10 cellular contexts compared by ENCODE assay signal in the genomic region with DNA sequence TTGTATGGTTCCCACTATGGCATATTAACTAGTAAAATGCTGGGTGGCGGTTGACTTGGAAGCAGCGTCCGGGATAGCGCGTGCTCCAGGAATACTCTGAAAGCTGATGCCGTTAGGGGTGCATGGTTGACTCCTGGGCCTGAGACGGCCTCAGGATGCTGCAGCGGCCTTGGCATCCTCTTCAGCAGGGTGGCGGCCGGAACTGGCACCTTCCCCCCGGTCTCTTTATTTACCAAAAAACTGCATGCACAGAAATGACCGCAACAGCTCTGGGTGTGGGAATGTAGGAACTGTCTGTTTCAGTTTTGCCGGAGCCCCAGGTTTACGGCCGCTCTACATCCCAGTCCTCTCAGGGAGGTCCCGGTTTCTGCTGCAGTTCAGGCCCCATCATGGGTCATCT. TPM values are rescaled to one million over a fixed set of nuclear protein-coding genes. Genes with fewer than 3 reads are reported as not detected.
DNase-seq lines count a peak whose midpoint lies in the region; ATAC-seq and TF ChIP-seq lines count a peak whose summit lies in the region.
"Had no signal": no experiment of that assay in that cellular context is flagged by ENCODE, and none has a peak within 500 bp of the region (broad histone marks: within the 10 kb centered on the region; RNA-seq: fewer than 3 reads in every experiment).

No MANE protein-coding gene starts in this region.

- CTCF ChIA-PET in RWPE1 (lab: Yijun Ruan, JAX) = no interaction called here

- H2AFZ ChIP-seq in trophoblast cell (ENCODE audit: insufficient read depth, low read length, poor library complexity) = peak overlapping the region; percentile 61

- TF ChIP-seq CTCF in RWPE1 (conservative IDR thresholded peaks at IDR 0.05; ENCODE audit: low read depth) (no peak), endodermal cell (conservative IDR thresholded peaks at IDR 0.05) (no peak)

- H3K27me3 Mint-ChIP-seq in CD4-positive, CD25-positive, alpha-beta regulatory T cell = no peaks in the 10 kb centered on the region
- no peaks in the 10 kb centered on the region for H3K27me3 Mint-ChIP-seq in endodermal cell (ENCODE audit: insufficient read depth)
- H3K27me3 Mint-ChIP-seq: activated B cell treated with CpG ODN at 0.5 μM for 24 hours had no signal

- no peaks in the 10 kb centered on the region for H3K27me3 ChIP-seq in CD4-positive, CD25-positive, alpha-beta regulatory T cell (ENCODE audit: control insufficient read depth, insufficient read depth, low read length)
- H3K27me3 ChIP-seq in endodermal cell (ENCODE audit: control insufficient read depth, insufficient read depth, low read length, poor library complexity, severe bottlenecking) = no peaks in the 10 kb centered on the region
- H3K27me3 ChIP-seq in trophoblast cell (ENCODE audit: insufficient read depth, low read length) = no peaks in the 10 kb centered on the region

- H2BK120ac ChIP-seq in trophoblast cell (ENCODE audit: insufficient read depth, low read length, poor library complexity) = peak overlapping the region; percentile 65

- peak overlapping the region; percentile 82 for H2BK12ac ChIP-seq in trophoblast cell (ENCODE audit: low read length)

- H3K9me3 Mint-ChIP-seq in CD4-positive, CD25-positive, alpha-beta regulatory T cell = no peaks in the 10 kb centered on the region
- H3K9me3 Mint-ChIP-seq in endodermal cell = no peaks in the 10 kb centered on the region
- H3K9me3 Mint-ChIP-seq: activated B cell treated with CpG ODN at 0.5 μM for 24 hours had no signal

- peak overlapping the region in 1 of 3 donors; percentile 28 for H3K27ac Mint-ChIP-seq in CD4-positive, CD25-positive, alpha-beta regulatory T cell
- H3K27ac Mint-ChIP-seq in endodermal cell = peak overlapping the region; percentile 95

- no peak overlapping the region for H3K23ac ChIP-seq in trophoblast cell (ENCODE audit: low read length)

- H3K79me1 ChIP-seq in trophoblast cell (ENCODE audit: low read length) = peaks cover 25% of the 10 kb centered on the region

- 89 to 95% methylated on average over 11 to 16 of the region's 16 CpGs for WGBS in endodermal cell (ENCODE audit: insufficient coverage in 1 of 2, insufficient read length in 1 of 2), 2 experiments
- no CpG with 5 or more reads among the region's 16 CpGs for WGBS in trophoblast cell (ENCODE audit: extremely low coverage, insufficient coverage, insufficient read length)

- H3K36me3 Mint-ChIP-seq in CD4-positive, CD25-positive, alpha-beta regulatory T cell = peaks cover 43% of the 10 kb centered on the region
- H3K36me3 Mint-ChIP-seq in endodermal cell (ENCODE audit: low read depth) = peaks cover 29% of the 10 kb centered on the region

- H3K4me3 Mint-ChIP-seq in CD4-positive, CD25-positive, alpha-beta regulatory T cell = peak overlapping the region in 2 of 4 donors; percentile 33 to 72
- no peak overlapping the region for H3K4me3 Mint-ChIP-seq in endodermal cell

- ATAC-seq in CD4-positive, CD25-positive, alpha-beta regulatory T cell (ENCODE audit: low read depth in 2 of 2) = no peak
- ATAC-seq in GM19467 (IDR thresholded peaks at IDR 0.05; ENCODE audit: unreplicated experiment) = no peak

- H3K18ac ChIP-seq in trophoblast cell (ENCODE audit: low read length) = peak overlapping the region; percentile 94

- peak overlapping the region; percentile 98 for H4K91ac ChIP-seq in trophoblast cell (ENCODE audit: low read depth, low read length)

- H2BK5ac ChIP-seq in trophoblast cell (ENCODE audit: low read depth, low read length, poor library complexity) = peak overlapping the region; percentile 84

- DNase-seq in CD4-positive, CD25-positive, alpha-beta regulatory T cell = peak in 1 of 3 donors; percentile 9
- no peak for DNase-seq in RWPE1 (ENCODE audit: low spot score)
- DNase-seq in endodermal cell = no peak
- no peak for DNase-seq in trophoblast cell
- no peak for DNase-seq in stimulated activated CD4-positive, alpha-beta T cell treated with anti-CD3 and anti-CD28 coated beads, Interleukin-12 subunit alpha, Interleukin-12 subunit beta, amount 100 ng/mL, for 4 hours
- no peak for DNase-seq in NCI-H524 (lab: John Stamatoyannopoulos, UW)
- no peak for DNase-seq in NOMO-1 treated with dmso at 0.1 percent for 144 hours (lab: John Stamatoyannopoulos, UW; ENCODE audit: unreplicated experiment)
- DNase-seq: activated B cell treated with CpG ODN at 0.5 μM for 24 hours, NCI-H1092 had no signal

- peak overlapping the region; percentile 94 for H2AK5ac ChIP-seq in trophoblast cell (ENCODE audit: low read length)

- H3K4me1 Mint-ChIP-seq in CD4-positive, CD25-positive, alpha-beta regulatory T cell = peaks cover 20 to 51% (median 41%) of the 10 kb centered on the region in 4 donors
- peaks cover 48% of the 10 kb centered on the region for H3K4me1 Mint-ChIP-seq in endodermal cell

- peak overlapping the region; percentile 78 for H3K14ac ChIP-seq in trophoblast cell (ENCODE audit: low read length)

- peak overlapping the region; percentile 44 for H4K8ac ChIP-seq in trophoblast cell (ENCODE audit: low read depth, low read length)

- H3K4me1 ChIP-seq in CD4-positive, CD25-positive, alpha-beta regulatory T cell (ENCODE audit: control insufficient read depth, insufficient read depth, low read length, poor library complexity, severe bottlenecking) = peaks cover 40% of the 10 kb centered on the region
- H3K4me1 ChIP-seq in endodermal cell (ENCODE audit: control insufficient read depth, insufficient read depth, low read length) (peaks cover 17% of the 10 kb centered on the region), trophoblast cell (ENCODE audit: control insufficient read depth in 1 of 2, insufficient read depth in 2 of 2, low read length in 2 of 2) (peaks cover 25 to 36% of the 10 kb centered on the region in 2 experiments)

- no peak overlapping the region for H3K4me2 ChIP-seq in trophoblast cell (ENCODE audit: low read length)

- POLR2A ChIA-PET in RWPE1 (lab: Yijun Ruan, JAX; ENCODE audit: low non-redundant PET) = no interaction called here

- peak overlapping the region; percentile 75 for H3K4me3 ChIP-seq in CD4-positive, CD25-positive, alpha-beta regulatory T cell (ENCODE audit: low read depth, low read length)
- no peak overlapping the region for H3K4me3 ChIP-seq in endodermal cell (ENCODE audit: low read length)
- H3K4me3 ChIP-seq in trophoblast cell (ENCODE audit: low read depth, low read length) = no peak overlapping the region

- no peak overlapping the region for H3K27ac ChIP-seq in CD4-positive, CD25-positive, alpha-beta regulatory T cell (ENCODE audit: insufficient read depth, low read length, poor library complexity, severe bottlenecking)
- peak overlapping the region; percentile 98 for H3K27ac ChIP-seq in RWPE1
- no peak overlapping the region for H3K27ac ChIP-seq in endodermal cell (ENCODE audit: low read depth, low read length)
- peak overlapping the region; percentile 79 for H3K27ac ChIP-seq in trophoblast cell (ENCODE audit: low read depth, low read length)

- no peak overlapping the region for H4K12ac ChIP-seq in trophoblast cell (ENCODE audit: low read depth, low read length)

- peaks cover 19% of the 10 kb centered on the region for H3K36me3 ChIP-seq in CD4-positive, CD25-positive, alpha-beta regulatory T cell (ENCODE audit: control insufficient read depth, insufficient read depth, low read length)
- peaks cover 6% of the 10 kb centered on the region for H3K36me3 ChIP-seq in endodermal cell (ENCODE audit: control insufficient read depth, insufficient read depth, low read length)
- H3K36me3 ChIP-seq in trophoblast cell (ENCODE audit: control insufficient read depth in 1 of 2, insufficient read depth in 2 of 2, low read length in 2 of 2) = peaks cover 22 to 33% of the 10 kb centered on the region in 2 experiments

- H3K4ac ChIP-seq in trophoblast cell (ENCODE audit: low read depth, low read length) = peak overlapping the region; percentile 84

- H3K9me3 ChIP-seq in CD4-positive, CD25-positive, alpha-beta regulatory T cell (ENCODE audit: control insufficient read depth in 2 of 2, low read length in 2 of 2) = no peaks in the 10 kb centered on the region
- no peaks in the 10 kb centered on the region for H3K9me3 ChIP-seq in endodermal cell (ENCODE audit: control insufficient read depth, low read length)
- peaks cover 4% of the 10 kb centered on the region for H3K9me3 ChIP-seq in trophoblast cell (ENCODE audit: insufficient read depth, low read depth, low read length)

- peaks cover 15% of the 10 kb centered on the region for H3K79me2 ChIP-seq in trophoblast cell (ENCODE audit: control insufficient read depth, insufficient read depth, low read length, poor library complexity)

- H3K9ac ChIP-seq in endodermal cell (ENCODE audit: extremely low read depth, low read length, poor library complexity, severe bottlenecking) = peak overlapping the region; percentile 36
- H3K9ac ChIP-seq in trophoblast cell (ENCODE audit: low read length) = no peak overlapping the region

RNA-seq across cellular contexts. Expression of gene PFKP, which starts 28.8 kb away (rescaled TPM):
- total RNA-seq in CD4-positive, CD25-positive, alpha-beta regulatory T cell = 103 TPM
- 10 to 100 TPM; 43.1 to 56.8 (median 50.5) TPM for polyA plus RNA-seq in CD4-positive, CD25-positive, alpha-beta regulatory T cell
- 10 to 100 TPM; 58.0 to 82.3 TPM for total RNA-seq in endodermal cell
- polyA plus RNA-seq in endodermal cell (2013, experiment 1 of 2) = 42.3 TPM
- 39.7 TPM for polyA plus RNA-seq in endodermal cell (2013, experiment 2 of 2)
- 229 and 243 TPM in 2 replicates for polyA plus RNA-seq in trophoblast cell (2013)

Comparison
In these comparisons a context has a peak if more than half of its experiments do, and no peak if none do; other contexts are left out.
1. H3K27ac ChIP-seq: peak in RWPE1 (single experiment) and trophoblast cell (single experiment); none in CD4-positive, CD25-positive, alpha-beta regulatory T cell (single experiment) and endodermal cell (single experiment).